1 cellular context compared by ENCODE assay signal in genomic region chr2:168166902-168167510, GRCh38.
A peak's percentile ranks its signal among the peaks of the same experiment; 100 is the strongest.
TF ChIP-seq lines count a peak whose summit lies in the region.

No MANE protein-coding gene starts in this region.

TF ChIP-seq in HepG2, 621 proteins besides CTCF, POLR2A, EP300 and RAD21 (continued from another document and continues in another):
- TF ChIP-seq, protein P1, sequence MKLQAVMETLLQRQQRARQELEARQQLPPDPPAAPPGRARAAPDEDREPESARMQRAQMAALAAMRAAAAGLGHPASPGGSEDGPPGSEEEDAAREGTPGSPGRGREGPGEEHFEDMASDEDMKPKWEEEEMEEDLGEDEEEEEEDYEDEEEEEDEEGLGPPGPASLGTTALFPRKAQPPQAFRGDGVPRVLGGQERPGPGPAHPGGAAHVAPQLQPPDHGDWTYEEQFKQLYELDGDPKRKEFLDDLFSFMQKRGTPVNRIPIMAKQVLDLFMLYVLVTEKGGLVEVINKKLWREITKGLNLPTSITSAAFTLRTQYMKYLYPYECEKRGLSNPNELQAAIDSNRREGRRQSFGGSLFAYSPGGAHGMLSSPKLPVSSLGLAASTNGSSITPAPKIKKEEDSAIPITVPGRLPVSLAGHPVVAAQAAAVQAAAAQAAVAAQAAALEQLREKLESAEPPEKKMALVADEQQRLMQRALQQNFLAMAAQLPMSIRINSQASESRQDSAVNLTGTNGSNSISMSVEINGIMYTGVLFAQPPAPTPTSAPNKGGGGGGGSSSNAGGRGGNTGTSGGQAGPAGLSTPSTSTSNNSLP (IDR thresholded peaks at IDR 0.05; ENCODE audit: low read depth, low read length), result peak; percentile 82; the same call in 1 of the 2 replicates
- TF ChIP-seq ZNF724P (CRISPR knock-in tag; IDR thresholded peaks at IDR 0.05; ENCODE audit: borderline replicate concordance), result no peak
- no peak for TF ChIP-seq ZNF383 (CRISPR knock-in tag; IDR thresholded peaks at IDR 0.05; ENCODE audit: borderline replicate concordance)
- TF ChIP-seq, protein P2, sequence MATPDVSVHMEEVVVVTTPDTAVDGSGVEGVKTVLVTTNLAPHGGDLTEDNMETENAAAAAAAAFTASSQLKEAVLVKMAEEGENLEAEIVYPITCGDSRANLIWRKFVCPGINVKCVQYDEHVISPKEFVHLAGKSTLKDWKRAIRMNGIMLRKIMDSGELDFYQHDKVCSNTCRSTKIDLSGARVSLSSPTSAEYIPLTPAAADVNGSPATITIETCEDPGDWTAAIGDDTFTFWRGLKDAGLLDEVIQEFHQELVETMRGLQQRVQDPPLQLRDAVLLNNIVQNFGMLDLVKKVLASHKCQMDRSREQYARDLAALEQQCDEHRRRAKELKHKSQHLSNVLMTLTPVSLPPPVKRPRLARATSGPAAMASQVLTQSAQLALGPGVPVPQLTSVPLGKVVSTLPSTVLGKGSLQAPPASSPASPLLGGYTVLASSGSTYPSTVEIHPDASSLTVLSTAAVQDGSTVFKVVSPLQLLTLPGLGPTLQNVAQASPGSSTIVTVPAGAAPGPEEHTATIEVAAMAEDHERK (CRISPR knock-in tag; IDR thresholded peaks at IDR 0.05; ENCODE audit: low read depth), result no peak
- TF ChIP-seq ZNF136 (CRISPR knock-in tag; IDR thresholded peaks at IDR 0.05; ENCODE audit: low read depth), result no peak
- TF ChIP-seq REPIN1 (CRISPR knock-in tag; IDR thresholded peaks at IDR 0.05; ENCODE audit: borderline replicate concordance, low read depth), result no peak
- TF ChIP-seq XRCC5 (optimal IDR thresholded peaks at IDR 0.05; ENCODE audit: low read length), result no peak
- TF ChIP-seq ZNF234 (CRISPR knock-in tag; conservative IDR thresholded peaks at IDR 0.05), result no peak
- peak; percentile 84 for TF ChIP-seq ASH2L (IDR thresholded peaks at IDR 0.05; ENCODE audit: insufficient read length, low read depth, low read length)
- no peak for TF ChIP-seq MTA1 (CRISPR knock-in tag; IDR thresholded peaks at IDR 0.05; ENCODE audit: borderline replicate concordance)
- no peak for TF ChIP-seq ZNF687 (CRISPR knock-in tag; IDR thresholded peaks at IDR 0.05)
- TF ChIP-seq CEBPB (IDR thresholded peaks at IDR 0.05; ENCODE audit: borderline replicate concordance, low read depth, low read length), result peak; percentile 94
- peak; percentile 83 for TF ChIP-seq ELF3 (CRISPR knock-in tag; IDR thresholded peaks at IDR 0.05)
- TF ChIP-seq ZSCAN22 (CRISPR knock-in tag; IDR thresholded peaks at IDR 0.05), result peak; percentile 65; the same call in 1 of the 2 replicates
- TF ChIP-seq RFXAP (CRISPR knock-in tag; IDR thresholded peaks at IDR 0.05; ENCODE audit: borderline replicate concordance), result peak; percentile 71
- peak; percentile 12; the same call in 1 of the 2 replicates for TF ChIP-seq SIX4 (CRISPR knock-in tag; IDR thresholded peaks at IDR 0.05)
- TF ChIP-seq ZNF772 (CRISPR knock-in tag; IDR thresholded peaks at IDR 0.05), result no peak
- peak; percentile 66; the same call in 1 of the 2 replicates for TF ChIP-seq IKZF5 (CRISPR knock-in tag; IDR thresholded peaks at IDR 0.05)
- no peak for TF ChIP-seq ZNF713 (CRISPR knock-in tag; IDR thresholded peaks at IDR 0.05)
- no peak for TF ChIP-seq MAF1 (CRISPR knock-in tag; IDR thresholded peaks at IDR 0.05; ENCODE audit: borderline replicate concordance)
- TF ChIP-seq ZNF143 (CRISPR knock-in tag; IDR thresholded peaks at IDR 0.05), result no peak
- TF ChIP-seq, protein P3, sequence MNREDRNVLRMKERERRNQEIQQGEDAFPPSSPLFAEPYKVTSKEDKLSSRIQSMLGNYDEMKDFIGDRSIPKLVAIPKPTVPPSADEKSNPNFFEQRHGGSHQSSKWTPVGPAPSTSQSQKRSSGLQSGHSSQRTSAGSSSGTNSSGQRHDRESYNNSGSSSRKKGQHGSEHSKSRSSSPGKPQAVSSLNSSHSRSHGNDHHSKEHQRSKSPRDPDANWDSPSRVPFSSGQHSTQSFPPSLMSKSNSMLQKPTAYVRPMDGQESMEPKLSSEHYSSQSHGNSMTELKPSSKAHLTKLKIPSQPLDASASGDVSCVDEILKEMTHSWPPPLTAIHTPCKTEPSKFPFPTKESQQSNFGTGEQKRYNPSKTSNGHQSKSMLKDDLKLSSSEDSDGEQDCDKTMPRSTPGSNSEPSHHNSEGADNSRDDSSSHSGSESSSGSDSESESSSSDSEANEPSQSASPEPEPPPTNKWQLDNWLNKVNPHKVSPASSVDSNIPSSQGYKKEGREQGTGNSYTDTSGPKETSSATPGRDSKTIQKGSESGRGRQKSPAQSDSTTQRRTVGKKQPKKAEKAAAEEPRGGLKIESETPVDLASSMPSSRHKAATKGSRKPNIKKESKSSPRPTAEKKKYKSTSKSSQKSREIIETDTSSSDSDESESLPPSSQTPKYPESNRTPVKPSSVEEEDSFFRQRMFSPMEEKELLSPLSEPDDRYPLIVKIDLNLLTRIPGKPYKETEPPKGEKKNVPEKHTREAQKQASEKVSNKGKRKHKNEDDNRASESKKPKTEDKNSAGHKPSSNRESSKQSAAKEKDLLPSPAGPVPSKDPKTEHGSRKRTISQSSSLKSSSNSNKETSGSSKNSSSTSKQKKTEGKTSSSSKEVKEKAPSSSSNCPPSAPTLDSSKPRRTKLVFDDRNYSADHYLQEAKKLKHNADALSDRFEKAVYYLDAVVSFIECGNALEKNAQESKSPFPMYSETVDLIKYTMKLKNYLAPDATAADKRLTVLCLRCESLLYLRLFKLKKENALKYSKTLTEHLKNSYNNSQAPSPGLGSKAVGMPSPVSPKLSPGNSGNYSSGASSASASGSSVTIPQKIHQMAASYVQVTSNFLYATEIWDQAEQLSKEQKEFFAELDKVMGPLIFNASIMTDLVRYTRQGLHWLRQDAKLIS (CRISPR knock-in tag; IDR thresholded peaks at IDR 0.05), result no peak; the same call in 1 of the 2 replicates
- peak; percentile 69 for TF ChIP-seq MYC (CRISPR knock-in tag; IDR thresholded peaks at IDR 0.05; ENCODE audit: borderline replicate concordance)
- no peak for TF ChIP-seq TAF15 (IDR thresholded peaks at IDR 0.05; ENCODE audit: low read depth, low read length, poor library complexity, severe bottlenecking)
- TF ChIP-seq ZNF720 (CRISPR knock-in tag; IDR thresholded peaks at IDR 0.05), result no peak
- no peak for TF ChIP-seq ZNF256 (CRISPR knock-in tag; conservative IDR thresholded peaks at IDR 0.05)
- TF ChIP-seq POGZ (CRISPR knock-in tag; IDR thresholded peaks at IDR 0.05), result peak; percentile 71
- TF ChIP-seq NFE2 (CRISPR knock-in tag; IDR thresholded peaks at IDR 0.05), result no peak
- TF ChIP-seq, protein P4, sequence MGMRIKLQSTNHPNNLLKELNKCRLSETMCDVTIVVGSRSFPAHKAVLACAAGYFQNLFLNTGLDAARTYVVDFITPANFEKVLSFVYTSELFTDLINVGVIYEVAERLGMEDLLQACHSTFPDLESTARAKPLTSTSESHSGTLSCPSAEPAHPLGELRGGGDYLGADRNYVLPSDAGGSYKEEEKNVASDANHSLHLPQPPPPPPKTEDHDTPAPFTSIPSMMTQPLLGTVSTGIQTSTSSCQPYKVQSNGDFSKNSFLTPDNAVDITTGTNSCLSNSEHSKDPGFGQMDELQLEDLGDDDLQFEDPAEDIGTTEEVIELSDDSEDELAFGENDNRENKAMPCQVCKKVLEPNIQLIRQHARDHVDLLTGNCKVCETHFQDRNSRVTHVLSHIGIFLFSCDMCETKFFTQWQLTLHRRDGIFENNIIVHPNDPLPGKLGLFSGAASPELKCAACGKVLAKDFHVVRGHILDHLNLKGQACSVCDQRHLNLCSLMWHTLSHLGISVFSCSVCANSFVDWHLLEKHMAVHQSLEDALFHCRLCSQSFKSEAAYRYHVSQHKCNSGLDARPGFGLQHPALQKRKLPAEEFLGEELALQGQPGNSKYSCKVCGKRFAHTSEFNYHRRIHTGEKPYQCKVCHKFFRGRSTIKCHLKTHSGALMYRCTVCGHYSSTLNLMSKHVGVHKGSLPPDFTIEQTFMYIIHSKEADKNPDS (CRISPR knock-in tag; IDR thresholded peaks at IDR 0.05), result 0 out of 2 replicates have a peak, but pooled peaks have one; percentile 41
- peak; percentile 2; the same call in 1 of the 2 replicates for TF ChIP-seq KDM1A (CRISPR knock-in tag; IDR thresholded peaks at IDR 0.05)
- no peak for TF ChIP-seq ZBTB40 (IDR thresholded peaks at IDR 0.05)
- TF ChIP-seq ZBTB40 (CRISPR knock-in tag; IDR thresholded peaks at IDR 0.05), result no peak
- peak; percentile 64; the same call in 1 of the 2 replicates for TF ChIP-seq HOXA5 (CRISPR knock-in tag; IDR thresholded peaks at IDR 0.05)
